In the genomic region with DNA sequence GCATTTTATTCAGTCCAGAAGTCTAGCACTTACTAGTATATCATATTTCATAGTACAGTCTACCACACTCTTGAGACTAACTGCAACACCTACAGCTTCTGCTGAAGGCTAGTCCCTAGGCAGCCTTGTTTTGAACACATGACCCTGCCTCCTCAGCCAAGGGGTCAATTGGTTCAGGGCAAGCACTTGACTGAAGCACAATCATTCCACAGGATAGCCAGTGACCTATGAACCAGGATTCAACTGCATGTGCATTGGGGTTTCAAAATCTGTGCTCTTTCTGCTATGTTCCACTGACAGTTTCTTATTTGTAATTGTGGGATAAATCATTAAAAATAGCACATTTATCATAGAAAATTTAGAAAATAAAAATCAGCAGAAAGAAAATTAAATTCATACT, we compare ENCODE assay signal across 29 cellular contexts.
"Had no signal": no experiment of that assay in that cellular context is flagged by ENCODE, and none has a peak within 500 bp of the region (broad histone marks: within the 10 kb centered on the region; RNA-seq: fewer than 3 reads in every experiment).

No MANE protein-coding gene starts in this region.

- H3K36me3 ChIP-seq: breast epithelium had no signal

- H3K27me3 Mint-ChIP-seq: activated B cell treated with CpG ODN at 0.5 μM for 24 hours; activated CD4-positive, alpha-beta T cell treated with anti-CD3 and anti-CD28 coated beads, Interleukin-2, amount 10 ng/mL, durations not matched to agents 24 days and 14 days had no signal

- H3K27me3 ChIP-seq: breast epithelium had no signal

- H3K27ac Mint-ChIP-seq: activated B cell treated with CpG ODN at 0.5 μM for 24 hours; activated CD4-positive, alpha-beta T cell treated with anti-CD3 and anti-CD28 coated beads, Interleukin-2, amount 10 ng/mL, durations not matched to agents 24 days and 14 days; activated naive CD4-positive, alpha-beta T cell treated with anti-CD3 and anti-CD28 coated beads, Interleukin-2, amount 50 U/mL, for 24 hours; T-cell had no signal

- H3K4me1 ChIP-seq: breast epithelium had no signal

- ATAC-seq: activated T-cell treated with anti-CD3 and anti-CD28 coated beads, Interleukin-2, amount 50 U/mL, for 4 hours; K562; Panc1; Right ventricle myocardium inferior; T-cell had no signal

- DNase-seq: activated B cell treated with CpG ODN at 0.5 μM for 24 hours; activated CD4-positive, alpha-beta T cell treated with anti-CD3 and anti-CD28 coated beads for 1 hour; activated CD4-positive, alpha-beta T cell treated with anti-CD3 and anti-CD28 coated beads, Interleukin-2, amount 10 ng/mL, durations not matched to agents 24 days and 14 days; activated CD4-positive, alpha-beta T cell treated with anti-CD3 and anti-CD28 coated beads, Interleukin-2, amount 50 U/mL, for 48 hours; activated CD8-positive, alpha-beta memory T cell treated with anti-CD3 and anti-CD28 coated beads for 24 hours; activated T-cell treated with anti-CD3 and anti-CD28 coated beads, Interleukin-2, amount 50 U/mL, for 4 hours; aorta; caudate nucleus; Karpas-422; NCI-H1048; NCI-H146; NCI-H187 treated with DMSO at 0.1 percent for 48 hours; NCI-H2081 treated with DMSO at 0.1 percent for 48 hours; NCI-H2171 treated with DMSO at 0.1 percent for 48 hours; NCI-H345; NCI-H748 treated with DMSO at 0.1 percent for 48 hours; NK-92 treated with Interleukin-12 subunit alpha and Interleukin-12 subunit beta, amount 100 ng/mL, for 24 hours; OCI-M1; RPMI8226; T-cell; T-helper 2 cell; T1000 had no signal

- H3K36me3 Mint-ChIP-seq: activated naive CD4-positive, alpha-beta T cell treated with anti-CD3 and anti-CD28 coated beads, Interleukin-2, amount 50 U/mL, for 24 hours; T-cell had no signal

- H3K4me3 ChIP-seq: breast epithelium, K562, SK-N-MC had no signal

- H3K27ac ChIP-seq: breast epithelium, SK-N-MC had no signal

- FAIRE-seq: K562, TTC549 had no signal

- H3K9me3 Mint-ChIP-seq: activated CD4-positive, alpha-beta T cell treated with anti-CD3 and anti-CD28 coated beads, Interleukin-2, amount 10 ng/mL, durations not matched to agents 24 days and 14 days had no signal

- H3K4me1 Mint-ChIP-seq: activated B cell treated with CpG ODN at 0.5 μM for 24 hours; activated CD4-positive, alpha-beta T cell treated with anti-CD3 and anti-CD28 coated beads, Interleukin-2, amount 10 ng/mL, durations not matched to agents 24 days and 14 days; activated naive CD4-positive, alpha-beta T cell treated with anti-CD3 and anti-CD28 coated beads, Interleukin-2, amount 50 U/mL, for 24 hours; T-cell had no signal

- H3K4me3 Mint-ChIP-seq: activated B cell treated with CpG ODN at 0.5 μM for 24 hours; activated CD4-positive, alpha-beta T cell treated with anti-CD3 and anti-CD28 coated beads, Interleukin-2, amount 10 ng/mL, durations not matched to agents 24 days and 14 days; activated naive CD4-positive, alpha-beta T cell treated with anti-CD3 and anti-CD28 coated beads, Interleukin-2, amount 50 U/mL, for 24 hours; activated T-cell treated with anti-CD3 and anti-CD28 coated beads, Interleukin-2, amount 50 U/mL, for 4 hours; T-cell had no signal
